In genomic region chr21:28605138-28605537, GRCh38 we compare ENCODE assay signal across 9 cellular contexts.
A peak's percentile ranks its signal among the peaks of the same experiment; 100 is the strongest.
DNase-seq lines count a peak whose midpoint lies in the region; ATAC-seq and TF ChIP-seq lines count a peak whose summit lies in the region.
"Had no signal": no experiment of that assay in that cellular context is flagged by ENCODE, and none has a peak within 500 bp of the region (broad histone marks: within the 10 kb centered on the region; RNA-seq: fewer than 3 reads in every experiment).

No MANE protein-coding gene starts in this region.

- ATAC-seq in DND-41 (ENCODE audit: insufficient read depth, low read depth) (peak; percentile 95), GM19372 (IDR thresholded peaks at IDR 0.05; ENCODE audit: low read depth, unreplicated experiment) (peak; percentile 95), HG03103 (IDR thresholded peaks at IDR 0.05; ENCODE audit: low read depth, unreplicated experiment) (peak; percentile 100), activated B cell treated with CpG ODN at 0.5 μM for 24 hours (ENCODE audit: low read depth) (peak; percentile 99)

- H3K27me3 ChIP-seq in DND-41 (ENCODE audit: insufficient read depth, low read length, poor library complexity), result no peaks in the 10 kb centered on the region

- H3K9me3 ChIP-seq in DND-41 (ENCODE audit: insufficient read depth, low read length, severe bottlenecking), result peaks cover 4% of the 10 kb centered on the region

- no peak overlapping the region for H3K27ac ChIP-seq in DND-41 (ENCODE audit: low read length)
- H3K27ac ChIP-seq: epithelial cell of prostate had no signal

- H3K4me1 Mint-ChIP-seq in activated B cell treated with CpG ODN at 0.5 μM for 24 hours, result peaks cover 35% of the 10 kb centered on the region

- peak; percentile 8 for DNase-seq in DND-41
- no peak for DNase-seq in activated B cell treated with CpG ODN at 0.5 μM for 24 hours
- DNase-seq in activated gamma-delta T cell (lab: John Stamatoyannopoulos, UW), result no peak
- DNase-seq in NCI-H226, result no peak
- no peak for DNase-seq in activated gamma-delta T cell treated with Interleukin-2 at 50 U/mL for 16 hours
- DNase-seq in stimulated activated CD4-positive, alpha-beta T cell treated with anti-CD3 and anti-CD28 coated beads, Interleukin-4, amount 100 ng/mL, for 1 hour, result no peak

- H3K27ac Mint-ChIP-seq in activated B cell treated with CpG ODN at 0.5 μM for 24 hours, result no peak overlapping the region

- H3K36me3 Mint-ChIP-seq in activated B cell treated with CpG ODN at 0.5 μM for 24 hours (ENCODE audit: low read depth), result peaks cover 5% of the 10 kb centered on the region

- H3K4me3 Mint-ChIP-seq in activated B cell treated with CpG ODN at 0.5 μM for 24 hours, result peak overlapping the region; percentile 54

- H3K9me3 Mint-ChIP-seq in activated B cell treated with CpG ODN at 0.5 μM for 24 hours, result peaks cover 19% of the 10 kb centered on the region

- intact Hi-C loops in activated B cell treated with CpG ODN at 0.5 μM for 24 hours (cut with micrococcal nuclease), result loop anchor here (1.0 to 2.0 kb wide), 2 partner anchors 88 to 140 kb away; no protein-coding TSS in a partner anchor

- H3K4me2 ChIP-seq in DND-41 (ENCODE audit: insufficient read depth, low read length), result no peak overlapping the region

- no peaks in the 10 kb centered on the region for H3K27me3 Mint-ChIP-seq in activated B cell treated with CpG ODN at 0.5 μM for 24 hours

- no peaks in the 10 kb centered on the region for H3K36me3 ChIP-seq in DND-41 (ENCODE audit: insufficient read depth, low read length)

- no peaks in the 10 kb centered on the region for H3K4me1 ChIP-seq in DND-41 (ENCODE audit: insufficient read depth, low read length)

- H3K9ac ChIP-seq in DND-41 (ENCODE audit: low read depth, low read length), result no peak overlapping the region

- TF ChIP-seq CTCF in DND-41 (IDR thresholded peaks at IDR 0.05; ENCODE audit: borderline replicate concordance, extremely low read depth, low read length, poor library complexity, severe bottlenecking) (no peak), activated B cell treated with CpG ODN at 0.5 μM for 24 hours (IDR thresholded peaks at IDR 0.05) (no peak)

- CTCF ChIA-PET in activated B cell treated with CpG ODN at 0.5 μM for 24 hours (lab: Charles Lee), result interaction anchor here (1.4 kb wide), 1 partner anchor 140 kb away, joined by 4 read pairs; no protein-coding TSS in a partner anchor

- no peaks in the 10 kb centered on the region for H3K79me2 ChIP-seq in DND-41 (ENCODE audit: insufficient read depth, low read length)

- no peak overlapping the region for H3K4me3 ChIP-seq in DND-41 (ENCODE audit: low read depth in 1 of 2, low read length in 2 of 2)

- no peak overlapping the region for H2AFZ ChIP-seq in DND-41 (ENCODE audit: low read depth, low read length)

- POLR2A ChIA-PET in activated B cell treated with CpG ODN at 0.5 μM for 24 hours (lab: Charles Lee), result no interaction called here

- H4K20me1 ChIP-seq in DND-41 (ENCODE audit: insufficient read depth, low read length), result no peaks in the 10 kb centered on the region
